9 cellular contexts compared by ENCODE assay signal in the genomic region with DNA sequence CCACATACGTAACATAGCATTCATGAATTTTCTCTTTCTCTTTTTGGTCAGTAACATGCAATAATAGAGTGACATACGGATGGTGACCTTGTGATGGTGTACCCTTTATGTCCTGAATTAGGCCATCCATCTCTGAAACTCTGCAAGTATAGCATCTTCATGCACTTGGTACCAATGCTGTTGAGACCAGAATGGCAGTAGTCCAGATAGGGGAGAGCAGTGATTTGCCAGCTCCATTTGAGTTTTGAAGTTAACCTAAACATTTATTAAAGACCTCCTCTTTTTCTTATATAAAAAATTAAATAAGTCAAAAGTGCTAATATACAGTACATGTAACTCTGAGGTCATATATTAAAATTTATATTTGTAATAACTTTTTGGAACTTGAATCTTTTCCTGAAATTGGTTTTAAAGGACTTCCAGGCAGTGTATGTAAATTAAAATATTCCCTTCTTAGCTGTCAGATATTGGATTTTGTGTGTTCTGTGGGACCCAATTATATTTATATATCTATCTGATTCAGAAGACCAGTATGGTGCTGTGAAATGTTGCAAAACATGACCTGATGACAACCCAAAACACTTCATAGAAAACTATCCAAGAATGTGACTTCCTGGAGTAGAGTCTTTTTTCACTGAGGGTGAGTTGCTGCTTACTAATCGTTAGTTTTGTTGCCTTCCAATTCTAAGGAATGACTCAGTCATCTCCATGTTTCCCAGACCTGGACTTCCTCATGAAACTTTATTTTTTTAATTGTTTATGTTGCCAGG. TPM values are rescaled to one million over a fixed set of nuclear protein-coding genes. Genes with fewer than 3 reads are reported as not detected.
A peak's percentile ranks its signal among the peaks of the same experiment; 100 is the strongest.
DNase-seq lines count a peak whose midpoint lies in the region; ATAC-seq and TF ChIP-seq lines count a peak whose summit lies in the region.
"Had no signal": no experiment of that assay in that cellular context is flagged by ENCODE, and none has a peak within 500 bp of the region (broad histone marks: within the 10 kb centered on the region; RNA-seq: fewer than 3 reads in every experiment).

No MANE protein-coding gene starts in this region.

- H3K4me1 Mint-ChIP-seq in activated naive CD4-positive, alpha-beta T cell treated with anti-CD3 and anti-CD28 coated beads, Interleukin-2, amount 50 U/mL, for 24 hours = peaks cover 63% of the 10 kb centered on the region
- H3K4me1 Mint-ChIP-seq in activated naive CD8-positive, alpha-beta T cell treated with anti-CD3 and anti-CD28 coated beads, Interleukin-2, amount 50 U/mL, for 24 hours = peaks cover 73% of the 10 kb centered on the region

- H3K27me3 Mint-ChIP-seq in activated naive CD4-positive, alpha-beta T cell treated with anti-CD3 and anti-CD28 coated beads, Interleukin-2, amount 50 U/mL, for 24 hours = no peaks in the 10 kb centered on the region
- no peaks in the 10 kb centered on the region for H3K27me3 Mint-ChIP-seq in activated naive CD8-positive, alpha-beta T cell treated with anti-CD3 and anti-CD28 coated beads, Interleukin-2, amount 50 U/mL, for 24 hours

- peak overlapping the region; percentile 89 to 93 for H3K27ac ChIP-seq in uterus

- H3K36me3 Mint-ChIP-seq in activated naive CD4-positive, alpha-beta T cell treated with anti-CD3 and anti-CD28 coated beads, Interleukin-2, amount 50 U/mL, for 24 hours = peaks cover 8% of the 10 kb centered on the region
- H3K36me3 Mint-ChIP-seq in activated naive CD8-positive, alpha-beta T cell treated with anti-CD3 and anti-CD28 coated beads, Interleukin-2, amount 50 U/mL, for 24 hours (ENCODE audit: low read depth) = peaks cover 13% of the 10 kb centered on the region

- no peaks in the 10 kb centered on the region for H3K27me3 ChIP-seq in uterus

- H3K9me3 Mint-ChIP-seq in activated naive CD4-positive, alpha-beta T cell treated with anti-CD3 and anti-CD28 coated beads, Interleukin-2, amount 50 U/mL, for 24 hours = no peaks in the 10 kb centered on the region
- H3K9me3 Mint-ChIP-seq in activated naive CD8-positive, alpha-beta T cell treated with anti-CD3 and anti-CD28 coated beads, Interleukin-2, amount 50 U/mL, for 24 hours = no peaks in the 10 kb centered on the region

- intact Hi-C loops in uterus (cut with DNase I; ENCODE audit: low total_unique reads) = no loop called here

- H3K36me3 ChIP-seq in uterus = peaks cover 0 to 2% of the 10 kb centered on the region in 2 donors

- no peak for TF ChIP-seq POLR2A in uterus (IDR thresholded peaks at IDR 0.05)

- peak overlapping the region; percentile 100 for H3K27ac Mint-ChIP-seq in activated naive CD4-positive, alpha-beta T cell treated with anti-CD3 and anti-CD28 coated beads, Interleukin-2, amount 50 U/mL, for 24 hours
- peak overlapping the region; percentile 97 for H3K27ac Mint-ChIP-seq in activated naive CD8-positive, alpha-beta T cell treated with anti-CD3 and anti-CD28 coated beads, Interleukin-2, amount 50 U/mL, for 24 hours

- ATAC-seq in activated naive CD8-positive, alpha-beta T cell treated with anti-CD3 and anti-CD28 coated beads, Interleukin-2, amount 50 U/mL, for 24 hours = no peak
- no peak for ATAC-seq in HG03469 (IDR thresholded peaks at IDR 0.05; ENCODE audit: unreplicated experiment)

- DNase-seq in activated naive CD4-positive, alpha-beta T cell treated with anti-CD3 and anti-CD28 coated beads, Interleukin-2, amount 50 U/mL, for 16 hours = no peak
- DNase-seq in activated naive CD8-positive, alpha-beta T cell treated with anti-CD3 and anti-CD28 coated beads, Interleukin-2, amount 50 U/mL, for 24 hours = no peak
- peak; percentile 82 for DNase-seq in kidney glomerular epithelial cell (lab: John Stamatoyannopoulos, UW)
- DNase-seq in uterus = no peak
- no peak for DNase-seq in NCI-H1417 (lab: John Stamatoyannopoulos, UW)
- DNase-seq in NCI-H345 (lab: John Stamatoyannopoulos, UW) = no peak
- DNase-seq: activated CD4-positive, CD25-positive, alpha-beta regulatory T cell treated with anti-CD3 and anti-CD28 coated beads, Interleukin-2, amount 50 U/mL, for 72 hours had no signal

- no peak overlapping the region for H3K4me3 ChIP-seq in uterus

- H3K4me1 ChIP-seq in uterus = peaks cover 4 to 12% of the 10 kb centered on the region in 2 donors

- peak overlapping the region; percentile 97 for H3K4me3 Mint-ChIP-seq in activated naive CD4-positive, alpha-beta T cell treated with anti-CD3 and anti-CD28 coated beads, Interleukin-2, amount 50 U/mL, for 24 hours
- H3K4me3 Mint-ChIP-seq in activated naive CD8-positive, alpha-beta T cell treated with anti-CD3 and anti-CD28 coated beads, Interleukin-2, amount 50 U/mL, for 24 hours = peak overlapping the region; percentile 90

- TF ChIP-seq CTCF in uterus (IDR thresholded peaks at IDR 0.05) = no peak

- H3K9me3 ChIP-seq in uterus = no peaks in the 10 kb centered on the region

RNA-seq across cellular contexts. Expression of a gene that starts 3.5 kb away (rescaled TPM):
- total RNA-seq in uterus = 10 to 100 TPM; 36.8 to 81.1 (median 44.9) TPM
